In genomic region chr5:167773902-167774301, GRCh38 we compare ENCODE assay signal across 23 cellular contexts.
"Had no signal": no experiment of that assay in that cellular context is flagged by ENCODE, and none has a peak within 500 bp of the region (broad histone marks: within the 10 kb centered on the region; RNA-seq: fewer than 3 reads in every experiment).

No MANE protein-coding gene starts in this region.

- DNase-seq: natural killer cell; occipital lobe; ovary; posterior cingulate gyrus; psoas muscle; right cardiac atrium; right lobe of liver; sigmoid colon; small intestine; stimulated activated CD4-positive, alpha-beta T cell treated with anti-CD3 and anti-CD28 coated beads, Interleukin-15, amount 100 ng/mL, for 24 hours; stimulated activated CD4-positive, alpha-beta T cell treated with anti-CD3 and anti-CD28 coated beads, Interleukin-2, amount 100 ng/mL, for 24 hours; stimulated activated CD4-positive, alpha-beta T cell treated with anti-CD3 and anti-CD28 coated beads, Interleukin-2, amount 100 ng/mL, for 48 hours; stimulated activated CD4-positive, alpha-beta T cell treated with anti-CD3 and anti-CD28 coated beads, Interleukin-4, amount 100 ng/mL, for 24 hours; stimulated activated naive B cell treated with anti-CD40 and anti-IgM and Interleukin-4, amounts not matched to agents 10 μg/mL and 1 μg/mL and 100 μg/mL, for 72 hours; stimulated activated naive CD4-positive, alpha-beta T cell treated with Interleukin-2 at 50 U/mL for 16 hours; stomach; thyroid gland; upper lobe of right lung; uterus had no signal

- H3K4me1 ChIP-seq: neural progenitor cell, parathyroid adenoma, psoas muscle, right lobe of liver, stomach, thyroid gland, tibial nerve, upper lobe of right lung, uterus had no signal

- H3K27ac ChIP-seq: neural progenitor cell, ovary, parathyroid adenoma, psoas muscle, right lobe of liver, sigmoid colon, stomach, thoracic aorta, thyroid gland, tibial nerve, upper lobe of right lung, uterus had no signal

- H3K36me3 ChIP-seq: neural progenitor cell, ovary, right lobe of liver, sigmoid colon, stomach, thoracic aorta, thyroid gland, tibial nerve, upper lobe of right lung, uterus had no signal

- H3K27me3 ChIP-seq: neural progenitor cell, ovary, right lobe of liver, sigmoid colon, stomach, thyroid gland, tibial nerve, upper lobe of right lung, uterus had no signal

- H3K9me3 ChIP-seq: ovary, psoas muscle, right lobe of liver, stomach, thoracic aorta, thyroid gland, tibial nerve, upper lobe of right lung, uterus had no signal

- H3K4me3 ChIP-seq: neural progenitor cell, ovary, psoas muscle, right lobe of liver, sigmoid colon, stomach, thoracic aorta, thyroid gland, tibial nerve, upper lobe of right lung, uterus had no signal

- H3K9ac ChIP-seq: neural progenitor cell, parathyroid adenoma had no signal
